Comparison of ENCODE assay signal across 19 cellular contexts in genomic region chrX:2715066-2715600, GRCh38. TPM values are rescaled to one million over a fixed set of nuclear protein-coding genes. Genes with fewer than 3 reads are reported as not detected.
DNase-seq lines count a peak whose midpoint lies in the region; ATAC-seq and TF ChIP-seq lines count a peak whose summit lies in the region.
"Had no signal": no experiment of that assay in that cellular context is flagged by ENCODE, and none has a peak within 500 bp of the region (broad histone marks: within the 10 kb centered on the region; RNA-seq: fewer than 3 reads in every experiment).

No MANE protein-coding gene starts in this region.

- no peak for ATAC-seq in CD8-positive, alpha-beta T cell
- ATAC-seq in naive thymus-derived CD8-positive, alpha-beta T cell = no peak
- no peak for ATAC-seq in HG02678 (IDR thresholded peaks at IDR 0.05; ENCODE audit: unreplicated experiment)
- ATAC-seq: A549, heart right ventricle had no signal

- peak overlapping the region; percentile 51 for H3K4me3 Mint-ChIP-seq in activated CD4-positive, alpha-beta T cell treated with anti-CD3 and anti-CD28 coated beads, Interleukin-2, amount 10 ng/mL, durations not matched to agents 24 days and 14 days
- H3K4me3 Mint-ChIP-seq in CD8-positive, alpha-beta T cell = no peak overlapping the region
- no peak overlapping the region for H3K4me3 Mint-ChIP-seq in activated T-helper 2 cell treated with anti-CD3 and anti-CD28 coated beads, Interferon-gamma antibody, Interleukin-2, Interleukin-4, amounts not matched to agents 10 μg/mL and 5 μg/mL and 100 μg/mL, durations not matched to agents 14 hours and 24 hours and 36 hours (ENCODE audit: low read depth)
- H3K4me3 Mint-ChIP-seq in naive thymus-derived CD8-positive, alpha-beta T cell = peak overlapping the region in 4 of 10 donors; percentile 10 to 64 (median 22)
- H3K4me3 Mint-ChIP-seq: neural progenitor cell had no signal

- no peaks in the 10 kb centered on the region for H3K9me3 ChIP-seq in CD8-positive, alpha-beta T cell (ENCODE audit: low read length)
- H3K9me3 ChIP-seq: A549, heart right ventricle, thoracic aorta had no signal

- no peaks in the 10 kb centered on the region for H3K27me3 Mint-ChIP-seq in activated CD4-positive, alpha-beta T cell treated with anti-CD3 and anti-CD28 coated beads, Interleukin-2, amount 10 ng/mL, durations not matched to agents 24 days and 14 days
- H3K27me3 Mint-ChIP-seq in CD8-positive, alpha-beta T cell (ENCODE audit: low read depth) = no peaks in the 10 kb centered on the region
- H3K27me3 Mint-ChIP-seq in activated T-helper 2 cell treated with anti-CD3 and anti-CD28 coated beads, Interferon-gamma antibody, Interleukin-2, Interleukin-4, amounts not matched to agents 10 μg/mL and 5 μg/mL and 100 μg/mL, durations not matched to agents 14 hours and 24 hours and 36 hours (ENCODE audit: low read depth) = no peaks in the 10 kb centered on the region
- no peaks in the 10 kb centered on the region for H3K27me3 Mint-ChIP-seq in naive thymus-derived CD8-positive, alpha-beta T cell

- no peak for TF ChIP-seq CTCF in CD8-positive, alpha-beta T cell (IDR thresholded peaks at IDR 0.05)
- no peak for TF ChIP-seq CTCF in coronary artery (IDR thresholded peaks at IDR 0.05)

- peaks cover 60% of the 10 kb centered on the region for H3K4me1 Mint-ChIP-seq in activated CD4-positive, alpha-beta T cell treated with anti-CD3 and anti-CD28 coated beads, Interleukin-2, amount 10 ng/mL, durations not matched to agents 24 days and 14 days
- H3K4me1 Mint-ChIP-seq in CD8-positive, alpha-beta T cell (ENCODE audit: low read depth) = peaks cover 39% of the 10 kb centered on the region
- peaks cover 59% of the 10 kb centered on the region for H3K4me1 Mint-ChIP-seq in activated T-helper 2 cell treated with anti-CD3 and anti-CD28 coated beads, Interferon-gamma antibody, Interleukin-2, Interleukin-4, amounts not matched to agents 10 μg/mL and 5 μg/mL and 100 μg/mL, durations not matched to agents 14 hours and 24 hours and 36 hours (ENCODE audit: low read depth)
- peaks cover 7 to 35% (median 27%) of the 10 kb centered on the region in 4 donors for H3K4me1 Mint-ChIP-seq in naive thymus-derived CD8-positive, alpha-beta T cell

- CTCF ChIA-PET in CD8-positive, alpha-beta T cell (lab: Charles Lee) = no interaction called here

- no peak overlapping the region for H3K27ac ChIP-seq in CD8-positive, alpha-beta T cell (ENCODE audit: low read depth, low read length)
- H3K27ac ChIP-seq in coronary artery = no peak overlapping the region
- H3K27ac ChIP-seq: A549, heart right ventricle, neural progenitor cell, thoracic aorta had no signal

- H3K4me1 ChIP-seq in CD8-positive, alpha-beta T cell (ENCODE audit: insufficient read depth, low read length) = peaks cover 22% of the 10 kb centered on the region

- no peak for DNase-seq in activated CD4-positive, alpha-beta T cell treated with anti-CD3 and anti-CD28 coated beads, Interleukin-2, amount 10 ng/mL, durations not matched to agents 24 days and 14 days
- DNase-seq in activated CD4-positive, alpha-beta T cell treated with anti-CD3 and anti-CD28 coated beads for 48 hours = no peak
- DNase-seq in CD8-positive, alpha-beta T cell = no peak
- DNase-seq in activated T-helper 2 cell treated with anti-CD3 and anti-CD28 coated beads, Interferon-gamma antibody, Interleukin-2, Interleukin-4, amounts not matched to agents 10 μg/mL and 5 μg/mL and 100 μg/mL, durations not matched to agents 14 hours and 24 hours and 36 hours (ENCODE audit: low spot score) = no peak
- no peak for DNase-seq in naive thymus-derived CD8-positive, alpha-beta T cell
- no peak for DNase-seq in coronary artery (ENCODE audit: low spot score)
- DNase-seq in SHP77 treated with DMSO at 0.1 percent for 48 hours (lab: John Stamatoyannopoulos, UW) = no peak
- DNase-seq: activated CD8-positive, alpha-beta memory T cell treated with anti-CD3 and anti-CD28 coated beads, Interleukin-2, amount 50 U/mL, for 48 hours; amniotic stem cell; central memory CD4-positive, alpha-beta T cell; heart right ventricle; mesenchymal stem cell; NCI-H1105 treated with DMSO at 0.1 percent for 48 hours; NCI-H526 treated with DMSO at 0.1 percent for 48 hours; SHP77 had no signal

- intact Hi-C loops in activated CD4-positive, alpha-beta T cell treated with anti-CD3 and anti-CD28 coated beads, Interleukin-2, amount 10 ng/mL, durations not matched to agents 24 days and 14 days (cut with micrococcal nuclease) = no loop called here
- intact Hi-C loops in CD8-positive, alpha-beta T cell (cut with DNase I, micrococcal nuclease) = no loop called here
- intact Hi-C loops in activated T-helper 2 cell treated with anti-CD3 and anti-CD28 coated beads, Interferon-gamma antibody, Interleukin-2, Interleukin-4, amounts not matched to agents 10 μg/mL and 5 μg/mL and 100 μg/mL, durations not matched to agents 14 hours and 24 hours and 36 hours (cut with micrococcal nuclease) = no loop called here

- H3K27me3 ChIP-seq in CD8-positive, alpha-beta T cell (ENCODE audit: insufficient read depth, low read length) = no peaks in the 10 kb centered on the region
- H3K27me3 ChIP-seq: heart right ventricle, neural progenitor cell had no signal

- POLR2A ChIA-PET in CD8-positive, alpha-beta T cell (lab: Charles Lee) = no interaction called here
- POLR2A ChIA-PET in naive thymus-derived CD8-positive, alpha-beta T cell (lab: Charles Lee) = no interaction called here

- H3K9me3 Mint-ChIP-seq in activated CD4-positive, alpha-beta T cell treated with anti-CD3 and anti-CD28 coated beads, Interleukin-2, amount 10 ng/mL, durations not matched to agents 24 days and 14 days = peaks cover 11% of the 10 kb centered on the region
- H3K9me3 Mint-ChIP-seq in CD8-positive, alpha-beta T cell = no peaks in the 10 kb centered on the region
- H3K9me3 Mint-ChIP-seq in activated T-helper 2 cell treated with anti-CD3 and anti-CD28 coated beads, Interferon-gamma antibody, Interleukin-2, Interleukin-4, amounts not matched to agents 10 μg/mL and 5 μg/mL and 100 μg/mL, durations not matched to agents 14 hours and 24 hours and 36 hours = no peaks in the 10 kb centered on the region
- H3K9me3 Mint-ChIP-seq in naive thymus-derived CD8-positive, alpha-beta T cell = no peaks in the 10 kb centered on the region
- H3K9me3 Mint-ChIP-seq: neural progenitor cell had no signal

- H3K27ac Mint-ChIP-seq in activated CD4-positive, alpha-beta T cell treated with anti-CD3 and anti-CD28 coated beads, Interleukin-2, amount 10 ng/mL, durations not matched to agents 24 days and 14 days = peak overlapping the region; percentile 91
- H3K27ac Mint-ChIP-seq in CD8-positive, alpha-beta T cell = peak overlapping the region; percentile 23
- H3K27ac Mint-ChIP-seq in activated T-helper 2 cell treated with anti-CD3 and anti-CD28 coated beads, Interferon-gamma antibody, Interleukin-2, Interleukin-4, amounts not matched to agents 10 μg/mL and 5 μg/mL and 100 μg/mL, durations not matched to agents 14 hours and 24 hours and 36 hours = peak overlapping the region; percentile 67
- H3K27ac Mint-ChIP-seq in naive thymus-derived CD8-positive, alpha-beta T cell = peak overlapping the region in 7 of 10 donors; percentile 8 to 70 (median 56)

- H3K36me3 ChIP-seq in CD8-positive, alpha-beta T cell (ENCODE audit: insufficient read depth, low read length) = peaks cover 17% of the 10 kb centered on the region
- H3K36me3 ChIP-seq: neural progenitor cell had no signal

- no peak overlapping the region for H3K4me3 ChIP-seq in CD8-positive, alpha-beta T cell (ENCODE audit: low read depth, low read length)
- no peak overlapping the region for H3K4me3 ChIP-seq in coronary artery
- H3K4me3 ChIP-seq: A549, heart right ventricle, neural progenitor cell, thoracic aorta had no signal

- H3K36me3 Mint-ChIP-seq in activated CD4-positive, alpha-beta T cell treated with anti-CD3 and anti-CD28 coated beads, Interleukin-2, amount 10 ng/mL, durations not matched to agents 24 days and 14 days (ENCODE audit: low read depth) = peaks cover 62% of the 10 kb centered on the region
- peaks cover 55% of the 10 kb centered on the region for H3K36me3 Mint-ChIP-seq in CD8-positive, alpha-beta T cell
- peaks cover 59% of the 10 kb centered on the region for H3K36me3 Mint-ChIP-seq in activated T-helper 2 cell treated with anti-CD3 and anti-CD28 coated beads, Interferon-gamma antibody, Interleukin-2, Interleukin-4, amounts not matched to agents 10 μg/mL and 5 μg/mL and 100 μg/mL, durations not matched to agents 14 hours and 24 hours and 36 hours (ENCODE audit: low read depth)
- peaks cover 9 to 68% (median 29%) of the 10 kb centered on the region in 3 donors for H3K36me3 Mint-ChIP-seq in naive thymus-derived CD8-positive, alpha-beta T cell

RNA-seq across cellular contexts. Expression of gene CD99, which starts 24.0 kb away (rescaled TPM):
- 361 and 371 TPM in 2 replicates for total RNA-seq in activated CD4-positive, alpha-beta T cell treated with anti-CD3 and anti-CD28 coated beads, Interleukin-2, amount 10 ng/mL, durations not matched to agents 24 days and 14 days
- total RNA-seq in CD8-positive, alpha-beta T cell = 100 to 1,000 TPM; 114 to 120 TPM
- total RNA-seq in activated T-helper 2 cell treated with anti-CD3 and anti-CD28 coated beads, Interferon-gamma antibody, Interleukin-2, Interleukin-4, amounts not matched to agents 10 μg/mL and 5 μg/mL and 100 μg/mL, durations not matched to agents 14 hours and 24 hours and 36 hours = 280 and 290 TPM in 2 replicates
- 100 to 1,000 TPM; 123 to 124 TPM for total RNA-seq in naive thymus-derived CD8-positive, alpha-beta T cell
- polyA plus RNA-seq in naive thymus-derived CD8-positive, alpha-beta T cell = 100 to 1,000 TPM; 120 to 218 (median 137) TPM

RNA-seq across cellular contexts. Expression of gene XG, which starts 36.7 kb away (rescaled TPM):
- total RNA-seq in activated CD4-positive, alpha-beta T cell treated with anti-CD3 and anti-CD28 coated beads, Interleukin-2, amount 10 ng/mL, durations not matched to agents 24 days and 14 days = not detected in 2 replicates
- not detected for total RNA-seq in CD8-positive, alpha-beta T cell
- not detected in 2 replicates for total RNA-seq in activated T-helper 2 cell treated with anti-CD3 and anti-CD28 coated beads, Interferon-gamma antibody, Interleukin-2, Interleukin-4, amounts not matched to agents 10 μg/mL and 5 μg/mL and 100 μg/mL, durations not matched to agents 14 hours and 24 hours and 36 hours
- total RNA-seq in naive thymus-derived CD8-positive, alpha-beta T cell = not detected
- not detected for polyA plus RNA-seq in naive thymus-derived CD8-positive, alpha-beta T cell

Comparison
In these comparisons a context has a peak if more than half of its experiments do, and no peak if none do; other contexts are left out.
1. H3K27ac Mint-ChIP-seq: peak in every context shown above with its lines; median percentile 91 in activated CD4-positive, alpha-beta T cell treated with anti-CD3 and anti-CD28 coated beads, Interleukin-2, amount 10 ng/mL, durations not matched to agents 24 days and 14 days; 67 in activated T-helper 2 cell treated with anti-CD3 and anti-CD28 coated beads, Interferon-gamma antibody, Interleukin-2, Interleukin-4, amounts not matched to agents 10 μg/mL and 5 μg/mL and 100 μg/mL, durations not matched to agents 14 hours and 24 hours and 36 hours; 56 in naive thymus-derived CD8-positive, alpha-beta T cell; 23 in CD8-positive, alpha-beta T cell.